ENCODE assay signal across 2 cellular contexts in genomic region chr2:112301171-112301584, GRCh38.
TF ChIP-seq lines count a peak whose summit lies in the region.

No MANE protein-coding gene starts in this region.

TF ChIP-seq in SK-N-SH treated with all-trans-retinoic acid at 6 μM for 48 hours, 23 proteins besides CTCF, POLR2A, EP300 and RAD21:
- TF ChIP-seq POU6F1 (CRISPR knock-in tag; IDR thresholded peaks at IDR 0.05; ENCODE audit: borderline replicate concordance, low read depth) (no peak; the same call in 1 of the 2 replicates), ZFP3 (CRISPR knock-in tag; IDR thresholded peaks at IDR 0.05) (peak; percentile 39; the same call in 1 of the 2 replicates), CREB5 (CRISPR knock-in tag; IDR thresholded peaks at IDR 0.05; ENCODE audit: low read depth) (peak; percentile 77), ESRRG (CRISPR knock-in tag; IDR thresholded peaks at IDR 0.05) (0 out of 2 replicates have a peak, but pooled peaks have one; percentile 54), OSR1 (CRISPR knock-in tag; IDR thresholded peaks at IDR 0.05) (no peak), CSRNP3 (CRISPR knock-in tag; IDR thresholded peaks at IDR 0.05) (0 out of 2 replicates have a peak, but pooled peaks have one; percentile 47), ISL1 (CRISPR knock-in tag; IDR thresholded peaks at IDR 0.05) (peak; percentile 92), GLIS3 (CRISPR knock-in tag; IDR thresholded peaks at IDR 0.05) (peak; percentile 14; the same call in 1 of the 2 replicates)

TF ChIP-seq in SK-N-SH, 30 proteins besides CTCF, POLR2A, EP300 and RAD21 (continued from another document):
- TF ChIP-seq RXRA (IDR thresholded peaks at IDR 0.05; ENCODE audit: borderline replicate concordance, low read depth) (no peak), USF1 (IDR thresholded peaks at IDR 0.05; ENCODE audit: borderline replicate concordance, low read depth) (no peak), PBX3 (IDR thresholded peaks at IDR 0.05) (no peak), NRF1 (IDR thresholded peaks at IDR 0.05; ENCODE audit: low read depth, low read length) (no peak), EZH2phosphoT487 (IDR thresholded peaks at IDR 0.05; ENCODE audit: borderline replicate concordance, low read depth) (no peak), MXI1 (IDR thresholded peaks at IDR 0.05; ENCODE audit: low read depth, low read length) (no peak), REST (IDR thresholded peaks at IDR 0.05; ENCODE audit: low read depth, low read length) (no peak), TAF1 (IDR thresholded peaks at IDR 0.05; ENCODE audit: borderline replicate concordance, low read depth, low read length) (no peak)
